17 cellular contexts compared by ENCODE assay signal in the genomic region with DNA sequence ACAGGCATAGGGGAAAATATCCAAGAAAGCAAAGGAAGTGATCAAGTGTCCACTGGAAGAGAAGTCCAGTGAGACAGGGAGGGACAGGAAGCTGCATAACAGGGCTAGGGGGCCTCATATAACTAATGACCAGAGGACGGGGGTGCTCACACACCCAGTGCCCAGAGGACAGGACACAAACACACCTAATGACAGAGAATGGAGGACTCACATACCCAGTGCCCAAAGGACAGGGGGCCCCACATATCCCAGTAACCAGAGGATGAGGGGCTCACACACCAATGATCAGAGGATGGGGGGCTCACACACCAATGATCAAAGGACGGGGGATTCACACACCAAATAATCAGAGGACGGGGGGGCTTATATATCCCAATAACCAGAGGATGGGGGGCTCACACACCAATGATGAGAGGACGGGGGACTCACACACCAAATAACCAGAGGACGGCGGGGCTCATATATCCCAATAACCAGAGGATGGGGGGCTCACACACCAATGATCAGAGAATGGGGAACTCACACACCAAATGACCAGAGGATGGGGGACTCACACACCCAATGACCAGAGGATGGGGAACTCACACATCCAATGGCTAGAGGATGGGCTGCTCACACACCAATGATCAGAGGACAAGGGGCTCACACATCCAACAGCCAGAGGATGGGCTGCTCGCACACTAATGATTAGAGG. TPM values are rescaled to one million over a fixed set of nuclear protein-coding genes. Genes with fewer than 3 reads are reported as not detected.
DNase-seq lines count a peak whose midpoint lies in the region; ATAC-seq and TF ChIP-seq lines count a peak whose summit lies in the region.
"Had no signal": no experiment of that assay in that cellular context is flagged by ENCODE, and none has a peak within 500 bp of the region (broad histone marks: within the 10 kb centered on the region; RNA-seq: fewer than 3 reads in every experiment).

No MANE protein-coding gene starts in this region.

- H3K9me3 ChIP-seq in gastrocnemius medialis = no peaks in the 10 kb centered on the region
- H3K9me3 ChIP-seq: Caco-2 had no signal

- H3K9me3 Mint-ChIP-seq in activated CD8-positive, alpha-beta T cell treated with anti-CD3 and anti-CD28 coated beads, Interleukin-2, amount 10 ng/mL, durations not matched to agents 7 days and 5 days (ENCODE audit: insufficient read depth) = no peaks in the 10 kb centered on the region
- H3K9me3 Mint-ChIP-seq in activated CD8-positive, alpha-beta T cell treated with anti-CD3 and anti-CD28 coated beads for 36 hours = no peaks in the 10 kb centered on the region

- no peaks in the 10 kb centered on the region for H3K27me3 ChIP-seq in gastrocnemius medialis
- H3K27me3 ChIP-seq: BLaER1 had no signal

- intact Hi-C loops in activated CD8-positive, alpha-beta T cell treated with anti-CD3 and anti-CD28 coated beads for 36 hours (cut with micrococcal nuclease) = no loop called here
- intact Hi-C loops in lower leg skin (cut with DNase I; ENCODE audit: low total_unique reads) = no loop called here
- intact Hi-C loops in gastrocnemius medialis (cut with DNase I; ENCODE audit: low total_unique reads) = no loop called here

- H3K27me3 Mint-ChIP-seq in activated CD8-positive, alpha-beta T cell treated with anti-CD3 and anti-CD28 coated beads, Interleukin-2, amount 10 ng/mL, durations not matched to agents 7 days and 5 days (ENCODE audit: low read depth) = peaks cover 3% of the 10 kb centered on the region
- H3K27me3 Mint-ChIP-seq in activated CD8-positive, alpha-beta T cell treated with anti-CD3 and anti-CD28 coated beads for 36 hours = peaks cover 5% of the 10 kb centered on the region

- peaks cover 3% of the 10 kb centered on the region for H3K36me3 Mint-ChIP-seq in activated CD8-positive, alpha-beta T cell treated with anti-CD3 and anti-CD28 coated beads, Interleukin-2, amount 10 ng/mL, durations not matched to agents 7 days and 5 days (ENCODE audit: low read depth)
- no peaks in the 10 kb centered on the region for H3K36me3 Mint-ChIP-seq in activated CD8-positive, alpha-beta T cell treated with anti-CD3 and anti-CD28 coated beads for 36 hours (ENCODE audit: low read depth)

- CTCF ChIA-PET in activated CD8-positive, alpha-beta T cell treated with anti-CD3 and anti-CD28 coated beads, Interleukin-2, amount 10 ng/mL, durations not matched to agents 7 days and 5 days (lab: Charles Lee) = no interaction called here
- CTCF ChIA-PET in activated CD8-positive, alpha-beta T cell treated with anti-CD3 and anti-CD28 coated beads for 36 hours (lab: Charles Lee) = no interaction called here

- no peak overlapping the region for H3K27ac Mint-ChIP-seq in activated CD8-positive, alpha-beta T cell treated with anti-CD3 and anti-CD28 coated beads, Interleukin-2, amount 10 ng/mL, durations not matched to agents 7 days and 5 days
- no peak overlapping the region for H3K27ac Mint-ChIP-seq in activated CD8-positive, alpha-beta T cell treated with anti-CD3 and anti-CD28 coated beads for 36 hours
- H3K27ac Mint-ChIP-seq: GM23338 had no signal

- in situ Hi-C loops in gastrocnemius medialis (cut with MboI; ENCODE audit: low sequenced_read_pairs in 4 of 4) = no loop called here

- no peaks in the 10 kb centered on the region for H3K4me1 ChIP-seq in gastrocnemius medialis

- WGBS in lower leg skin, 2 donors = 86 to 92% methylated on average over 7 of the region's 7 CpGs

- TF ChIP-seq CTCF in activated CD8-positive, alpha-beta T cell treated with anti-CD3 and anti-CD28 coated beads for 36 hours (IDR thresholded peaks at IDR 0.05) = no peak
- TF ChIP-seq CTCF in coronary artery (IDR thresholded peaks at IDR 0.05) (no peak), lower leg skin (IDR thresholded peaks at IDR 0.05) (no peak), gastrocnemius medialis (IDR thresholded peaks at IDR 0.05 in 4 of 5, conservative IDR thresholded peaks at IDR 0.05 in 1 of 5) (no peak)

- H3K27ac ChIP-seq in coronary artery (no peak overlapping the region), gastrocnemius medialis (no peak overlapping the region)
- H3K27ac ChIP-seq: 22Rv1, BLaER1 had no signal

- H3K4me3 ChIP-seq in coronary artery = no peak overlapping the region
- H3K4me3 ChIP-seq in lower leg skin (ENCODE audit: low read depth, poor library complexity, severe bottlenecking) = no peak overlapping the region
- no peak overlapping the region for H3K4me3 ChIP-seq in gastrocnemius medialis
- H3K4me3 ChIP-seq: BLaER1, GM23338 had no signal

- H3K4me3 Mint-ChIP-seq in activated CD8-positive, alpha-beta T cell treated with anti-CD3 and anti-CD28 coated beads, Interleukin-2, amount 10 ng/mL, durations not matched to agents 7 days and 5 days = no peak overlapping the region
- H3K4me3 Mint-ChIP-seq in activated CD8-positive, alpha-beta T cell treated with anti-CD3 and anti-CD28 coated beads for 36 hours = no peak overlapping the region
- H3K4me3 Mint-ChIP-seq: CD8-positive, alpha-beta memory T cell; GM23338 had no signal

- TF ChIP-seq POLR2A in lower leg skin (IDR thresholded peaks at IDR 0.05) (no peak), gastrocnemius medialis (IDR thresholded peaks at IDR 0.05) (no peak)

- DNase-seq in activated CD8-positive, alpha-beta T cell treated with anti-CD3 and anti-CD28 coated beads, Interleukin-2, amount 10 ng/mL, durations not matched to agents 7 days and 5 days = peak; percentile 9
- DNase-seq in activated CD8-positive, alpha-beta T cell treated with anti-CD3 and anti-CD28 coated beads for 36 hours = no peak
- DNase-seq in coronary artery (ENCODE audit: low spot score) (peak; percentile 47), lower leg skin (ENCODE audit: low spot score in 2 of 2) (peak; percentile 2 to 52), activated gamma-delta T cell (lab: John Stamatoyannopoulos, UW) (no peak), gastrocnemius medialis (no peak)
- DNase-seq: AML-193; Caco-2; CD8-positive, alpha-beta memory T cell; DMS53; GF-D8; IMR-90 had no signal

- H3K36me3 ChIP-seq in gastrocnemius medialis = no peaks in the 10 kb centered on the region
- H3K36me3 ChIP-seq: BLaER1 had no signal

- H3K4me1 Mint-ChIP-seq in activated CD8-positive, alpha-beta T cell treated with anti-CD3 and anti-CD28 coated beads, Interleukin-2, amount 10 ng/mL, durations not matched to agents 7 days and 5 days (ENCODE audit: low read depth) = peaks cover 34% of the 10 kb centered on the region
- peaks cover 16% of the 10 kb centered on the region for H3K4me1 Mint-ChIP-seq in activated CD8-positive, alpha-beta T cell treated with anti-CD3 and anti-CD28 coated beads for 36 hours (ENCODE audit: low read depth)

- POLR2A ChIA-PET in activated CD8-positive, alpha-beta T cell treated with anti-CD3 and anti-CD28 coated beads, Interleukin-2, amount 10 ng/mL, durations not matched to agents 7 days and 5 days (lab: Charles Lee) = no interaction called here
- POLR2A ChIA-PET in activated CD8-positive, alpha-beta T cell treated with anti-CD3 and anti-CD28 coated beads for 36 hours (lab: Charles Lee) = no interaction called here

- no peak for ATAC-seq in activated CD8-positive, alpha-beta T cell treated with anti-CD3 and anti-CD28 coated beads, Interleukin-2, amount 10 ng/mL, durations not matched to agents 7 days and 5 days
- no peak for ATAC-seq in activated CD8-positive, alpha-beta T cell treated with anti-CD3 and anti-CD28 coated beads for 36 hours
- ATAC-seq in HG03175 (IDR thresholded peaks at IDR 0.05; ENCODE audit: unreplicated experiment) (no peak), gastrocnemius medialis (no peak)
- ATAC-seq: GM23338 had no signal

RNA-seq across cellular contexts. Expression of a gene that starts 11.0 kb away (rescaled TPM):
- total RNA-seq in activated CD8-positive, alpha-beta T cell treated with anti-CD3 and anti-CD28 coated beads, Interleukin-2, amount 10 ng/mL, durations not matched to agents 7 days and 5 days = 1 to 10 TPM in 1 of 2 experiments, under 1 TPM in 1; 0.68 to 1.2 TPM
- 1 to 10 TPM; 1.7 to 2.0 TPM for total RNA-seq in activated CD8-positive, alpha-beta T cell treated with anti-CD3 and anti-CD28 coated beads for 36 hours
- total RNA-seq in lower leg skin (1 to 10 TPM in 1 of 4 donors, under 1 TPM in 3; 0.30 to 1.1 (median 0.65) TPM), gastrocnemius medialis (1 to 10 TPM in 1 of 4 donors, under 1 TPM in 3; 0.31 to 1.1 (median 0.72) TPM)
- total RNA-seq: HT-29 had no signal

Comparison
In these comparisons a context has a peak if more than half of its experiments do, and no peak if none do; other contexts are left out.
1. DNase-seq: peak in activated CD8-positive, alpha-beta T cell treated with anti-CD3 and anti-CD28 coated beads, Interleukin-2, amount 10 ng/mL, durations not matched to agents 7 days and 5 days (single experiment), coronary artery (single experiment) and lower leg skin (2 of 2); none in activated CD8-positive, alpha-beta T cell treated with anti-CD3 and anti-CD28 coated beads for 36 hours (single experiment), activated gamma-delta T cell (single experiment) and gastrocnemius medialis (0 of 2).